In the genomic region with DNA sequence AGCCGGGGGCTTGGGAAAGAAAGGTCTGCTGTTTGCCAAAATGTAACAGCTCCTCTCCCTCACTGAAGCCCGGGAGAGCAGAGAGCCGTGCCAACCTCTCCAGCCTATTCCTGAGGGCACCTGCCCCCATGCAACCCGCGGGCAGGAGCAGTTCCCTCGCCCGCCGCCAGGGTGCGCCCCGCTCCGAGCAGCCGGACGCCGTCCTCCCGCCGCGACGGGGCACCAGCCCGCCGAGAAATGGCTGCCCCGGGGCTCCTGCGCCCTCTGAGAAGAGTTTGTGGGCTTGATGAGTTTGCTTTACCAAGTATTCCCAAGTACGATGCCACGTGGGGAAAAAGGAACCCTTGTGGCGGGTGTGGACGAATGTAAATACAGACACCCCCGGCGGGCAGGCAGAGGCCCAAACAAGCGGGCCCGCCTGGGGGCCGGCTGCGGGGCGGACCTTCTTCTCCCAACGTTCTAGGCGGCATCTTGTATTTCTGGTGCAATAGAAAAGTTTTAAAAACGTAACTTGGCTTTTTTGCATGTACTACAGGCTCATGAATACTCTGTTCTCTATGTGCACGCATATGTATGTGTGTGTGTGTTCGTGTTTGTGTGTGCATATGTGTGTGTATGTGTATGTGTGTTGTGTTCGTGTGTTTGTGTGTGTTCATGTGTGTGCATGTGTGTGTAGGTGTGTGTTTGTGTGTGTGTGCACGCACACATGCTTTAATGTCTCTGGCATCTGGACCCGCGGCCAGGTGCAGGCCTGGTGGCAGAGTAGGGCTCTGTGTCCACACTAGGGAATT, we compare ENCODE assay signal across 8 cellular contexts.
DNase-seq lines count a peak whose midpoint lies in the region; ATAC-seq and TF ChIP-seq lines count a peak whose summit lies in the region.

No MANE protein-coding gene starts in this region.

- H3K9ac ChIP-seq in GM23248, result peak overlapping the region; percentile 69

- H2AFZ ChIP-seq in GM23248, result peak overlapping the region; percentile 76

- H3K27ac ChIP-seq in GM23248, result no peak overlapping the region
- H3K27ac ChIP-seq in caudate nucleus (ENCODE audit: low read depth, low read length), result no peak overlapping the region
- peak overlapping the region in 1 of 2 donors; percentile 69 for H3K27ac ChIP-seq in left lung

- H3K36me3 ChIP-seq in GM23248 (ENCODE audit: low read depth), result no peaks in the 10 kb centered on the region
- no peaks in the 10 kb centered on the region for H3K36me3 ChIP-seq in left lung

- H3K4me1 ChIP-seq in GM23248 (ENCODE audit: insufficient read depth) (peaks cover 4% of the 10 kb centered on the region; the same call in 1 of the 2 replicates), left lung (peaks cover 26 to 36% of the 10 kb centered on the region in 2 donors)

- intact Hi-C loops in left lung (cut with DNase I), result loop anchor here (5.0 to 10.0 kb wide), 3 partner anchors 64 to 168 kb away; partner anchors contain the start of gene CHSY1 (in 1 of the 2)

- TF ChIP-seq POLR2A in NB4 (IDR thresholded peaks at IDR 0.05; ENCODE audit: extremely low read depth, insufficient read length), result no peak

- 13% methylated on average over 42 of the region's 42 CpGs for WGBS in GM23248 (ENCODE audit: low coverage in 1 of 2, low lambda C conversion rate in 2 of 2, missing lambda C conversion rate in 2 of 2), 2 experiments

- peak; percentile 67 for TF ChIP-seq CTCF in NB4 (IDR thresholded peaks at IDR 0.05; ENCODE audit: low read depth, low read length)
- TF ChIP-seq CTCF in left lung (IDR thresholded peaks at IDR 0.05), result peak; percentile 100

- no peaks in the 10 kb centered on the region for H3K9me2 ChIP-seq in GM23248 (ENCODE audit: insufficient read depth)

- H3K79me2 ChIP-seq in GM23248 (ENCODE audit: insufficient read depth), result no peaks in the 10 kb centered on the region

- H3K9me3 ChIP-seq in GM23248 (ENCODE audit: low read depth), result no peaks in the 10 kb centered on the region
- no peaks in the 10 kb centered on the region for H3K9me3 ChIP-seq in left lung

- no peaks in the 10 kb centered on the region for H4K20me1 ChIP-seq in GM23248 (ENCODE audit: insufficient read depth)

- in situ Hi-C loops in GM23248 (cut with MboI), result loop anchor here (10.0 kb wide), 1 partner anchor 166 kb away; the partner anchor contains the start of gene CHSY1

- H3K4me3 ChIP-seq in GM23248, result peak overlapping the region; percentile 60
- no peak overlapping the region for H3K4me3 ChIP-seq in NB4 (ENCODE audit: low read depth, low read length)
- H3K4me3 ChIP-seq in left lung, result no peak overlapping the region

- ATAC-seq in left lung, result peak; percentile 95

- H3F3A ChIP-seq in GM23248 (ENCODE audit: insufficient read depth), result no peaks in the 10 kb centered on the region

- peak overlapping the region; percentile 55 for H3K4me2 ChIP-seq in GM23248 (ENCODE audit: unreplicated experiment)

- peak; percentile 61 for DNase-seq in EH (ENCODE audit: low read depth)
- DNase-seq in GM23248, result peak; percentile 79
- DNase-seq in NB4 (ENCODE audit: low read depth), result peak; percentile 68
- peak; percentile 58 for DNase-seq in activated CD4-positive, CD25-positive, alpha-beta regulatory T cell treated with anti-CD3 and anti-CD28 coated beads, Interleukin-2, amount 50 U/mL, for 16 hours (ENCODE audit: low read depth, low spot score)
- peak in 37 of 61 donors; percentile 4 to 62 (median 30) for DNase-seq in caudate nucleus (lab: John Stamatoyannopoulos, UW)
- DNase-seq in left lung, result peak; percentile 73 to 98
- peak; percentile 70 to 86 for DNase-seq in stimulated activated CD4-positive, alpha-beta T cell treated with anti-CD3 and anti-CD28 coated beads, Interleukin-4, amount 100 ng/mL, for 48 hours (ENCODE audit: low read depth in 2 of 2)
- DNase-seq in NCI-H526 treated with DMSO at 0.1 percent for 48 hours (lab: John Stamatoyannopoulos, UW), result no peak

- H3K27me3 ChIP-seq in GM23248 (replicated peaks; ENCODE audit: insufficient read depth), result no peaks in the 10 kb centered on the region
- H3K27me3 ChIP-seq in left lung, result no peaks in the 10 kb centered on the region
